8 cellular contexts compared by ENCODE assay signal in the genomic region with DNA sequence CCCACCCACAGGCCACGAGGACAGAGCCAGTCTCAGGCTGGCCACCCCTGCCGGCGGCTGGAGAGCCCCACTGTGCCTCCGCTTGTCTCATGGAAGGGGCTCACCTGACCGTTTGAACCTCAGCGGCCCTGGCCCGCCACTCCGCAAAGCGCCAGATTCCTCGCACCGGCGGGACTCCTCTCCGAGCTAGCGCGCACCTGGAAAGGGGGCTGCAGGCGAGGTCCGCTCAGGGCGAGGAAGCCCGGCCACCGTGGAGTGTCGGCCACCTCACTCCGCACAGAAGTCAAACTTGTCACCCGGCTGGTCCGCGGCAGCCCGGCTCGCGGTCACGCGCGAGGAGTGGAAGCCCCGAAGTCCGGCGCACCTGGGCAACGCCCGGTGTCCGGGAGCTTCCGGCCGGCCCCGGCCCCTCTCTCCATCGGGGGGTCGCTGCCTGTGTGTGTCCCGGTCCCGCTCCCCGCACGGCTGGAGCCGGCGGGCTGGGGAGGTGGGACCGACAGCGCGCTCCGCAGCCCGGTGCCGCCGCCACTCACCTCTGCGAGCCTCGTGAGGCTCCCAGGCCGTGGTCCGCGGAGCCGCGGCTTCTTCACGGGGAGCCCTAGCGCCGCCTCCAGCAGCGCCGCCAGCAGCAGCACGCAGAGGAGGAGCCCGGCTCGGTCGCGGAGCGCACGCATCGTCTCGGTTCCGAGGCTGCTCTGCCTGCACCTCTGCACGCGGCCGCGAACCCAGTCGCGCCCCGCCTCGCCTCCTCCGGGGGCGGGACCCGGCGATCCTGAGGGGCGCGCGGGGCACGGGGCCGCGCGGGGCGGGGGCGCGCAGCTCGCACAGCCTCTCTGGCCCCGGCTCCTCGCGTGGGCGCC.
A peak's percentile ranks its signal among the peaks of the same experiment; 100 is the strongest.
DNase-seq lines count a peak whose midpoint lies in the region; ATAC-seq and TF ChIP-seq lines count a peak whose summit lies in the region.

A gene (minus strand): TSS at position 697 of the 860 bp plus-strand sequence. CDS start 23 bp downstream, at position 674.

- no peaks in the 10 kb centered on the region for H3K36me3 ChIP-seq in parathyroid adenoma (ENCODE audit: control insufficient read depth, insufficient read depth, low read length)

- peak within 1 kb of the TSS; percentile 29 for H3K4me3 ChIP-seq in parathyroid adenoma (ENCODE audit: low read depth, low read length)

- no peaks in the 10 kb centered on the region for H3K27me3 ChIP-seq in parathyroid adenoma (ENCODE audit: control insufficient read depth, insufficient read depth, low read length)

- DNase-seq in NCI-H526 (lab: John Stamatoyannopoulos, UW) (peak; percentile 40 to 81), head of caudate nucleus (peak; percentile 9 to 88 (median 70))
- DNase-seq in activated effector memory CD4-positive, alpha-beta T cell treated with Interleukin-2 at 50 U/mL for 16 hours = peak; percentile 5

- no peaks in the 10 kb centered on the region for H3K9me3 ChIP-seq in parathyroid adenoma (ENCODE audit: control insufficient read depth, low read length)

- no peaks in the 10 kb centered on the region for H3K4me1 ChIP-seq in parathyroid adenoma

- H3K9ac ChIP-seq in parathyroid adenoma = no peak within 1 kb of the TSS

- H3K27ac ChIP-seq in parathyroid adenoma = no peak within 1 kb of the TSS

- no peaks in the 10 kb centered on the region for H3K79me2 ChIP-seq in parathyroid adenoma

- H3K4me2 ChIP-seq in parathyroid adenoma (ENCODE audit: low read length) = peak within 1 kb of the TSS; percentile 83

- ATAC-seq in GM18502 (IDR thresholded peaks at IDR 0.05; ENCODE audit: poor library complexity, unreplicated experiment) = peak; percentile 73
- peak; percentile 49 for ATAC-seq in HG02763 (IDR thresholded peaks at IDR 0.05; ENCODE audit: unreplicated experiment)
- ATAC-seq in GM21367 (IDR thresholded peaks at IDR 0.05; ENCODE audit: unreplicated experiment) = no peak
- no peak for ATAC-seq in HG03457 (IDR thresholded peaks at IDR 0.05; ENCODE audit: unreplicated experiment)

- intact Hi-C loops in head of caudate nucleus (cut with DNase I) = no loop called here

- H2AFZ ChIP-seq in parathyroid adenoma = peak within 1 kb of the TSS; percentile 88

- no peak for TF ChIP-seq CTCF in parathyroid adenoma (IDR thresholded peaks at IDR 0.05)

Comparison
In these comparisons a context has a peak if more than half of its experiments do, and no peak if none do; other contexts are left out.
1. ATAC-seq: peak in GM18502 (single experiment) and HG02763 (single experiment); none in GM21367 (single experiment) and HG03457 (single experiment).
2. DNase-seq: peak in every context shown above with its lines; median percentile 70 in head of caudate nucleus; 60 in NCI-H526; 5 in activated effector memory CD4-positive, alpha-beta T cell treated with Interleukin-2 at 50 U/mL for 16 hours.